Comparison of ENCODE assay signal across 28 cellular contexts in the genomic region with DNA sequence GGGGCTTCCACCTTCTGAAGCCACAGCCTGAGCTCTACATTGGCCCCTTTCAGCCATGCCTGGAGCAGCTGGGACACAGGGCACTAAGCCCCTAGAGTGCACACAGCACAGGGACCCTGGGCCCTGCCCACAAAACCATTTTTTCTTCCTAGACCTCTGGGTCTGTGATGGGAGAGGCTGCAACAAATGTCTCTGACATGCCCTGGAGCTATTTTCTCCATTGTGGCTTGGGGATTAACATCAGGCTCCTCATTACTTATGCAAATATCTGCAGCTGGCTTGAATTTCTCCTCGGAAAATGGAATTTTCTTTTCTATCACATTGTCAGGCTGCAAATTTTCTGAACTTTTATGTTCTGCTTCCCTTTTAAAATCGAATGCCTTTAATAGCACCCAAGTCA.
"Had no signal": no experiment of that assay in that cellular context is flagged by ENCODE, and none has a peak within 500 bp of the region (broad histone marks: within the 10 kb centered on the region; RNA-seq: fewer than 3 reads in every experiment).

No MANE protein-coding gene starts in this region.

- H2AFZ ChIP-seq: hepatocyte had no signal

- DNase-seq: activated CD4-positive, alpha-beta memory T cell treated with anti-CD3 and anti-CD28 coated beads, Interleukin-2, amount 10 ng/mL, durations not matched to agents 7 days and 5 days; activated CD4-positive, alpha-beta T cell treated with anti-CD3 and anti-CD28 coated beads for 1 hour; activated CD4-positive, alpha-beta T cell treated with anti-CD3 and anti-CD28 coated beads for 4 hours; activated CD4-positive, alpha-beta T cell treated with anti-CD3 and anti-CD28 coated beads, Interleukin-2, amount 10 ng/mL, durations not matched to agents 7 days and 5 days; activated CD4-positive, alpha-beta T cell treated with anti-CD3 and anti-CD28 coated beads, Interleukin-2, amount 50 U/mL, for 4 hours; activated CD8-positive, alpha-beta memory T cell treated with anti-CD3 and anti-CD28 coated beads, Interleukin-2, amount 50 U/mL, for 48 hours; activated effector memory CD4-positive, alpha-beta T cell treated with Interleukin-2 at 50 U/mL for 16 hours; activated gamma-delta T cell treated with Interleukin-2 at 50 U/mL for 16 hours; activated naive CD4-positive, alpha-beta T cell treated with anti-CD3 and anti-CD28 coated beads, Interleukin-2, amount 50 U/mL, for 16 hours; activated naive CD4-positive, alpha-beta T cell treated with Interleukin-2 at 50 U/mL for 16 hours; activated T-cell treated with anti-CD3 and anti-CD28 coated beads for 4 hours; activated T-cell treated with anti-CD3 and anti-CD28 coated beads, Interleukin-2, amount 50 U/mL, for 24 hours; adrenal gland; amygdala; aorta; body of pancreas; caudate nucleus; cortex of kidney; effector CD4-positive, alpha-beta T cell; effector memory CD8-positive, alpha-beta T cell; erythroblast; foreskin melanocyte; heart right ventricle; T-helper 2 cell had no signal

- H3K27me3 ChIP-seq: adrenal gland, body of pancreas, esophagus muscularis mucosa, gastroesophageal sphincter, heart right ventricle, hepatocyte had no signal

- H3K4me3 ChIP-seq: adrenal gland, body of pancreas, esophagus muscularis mucosa, gastroesophageal sphincter, heart right ventricle, hepatocyte had no signal

- H3K27ac ChIP-seq: adrenal gland, body of pancreas, esophagus muscularis mucosa, gastroesophageal sphincter, heart right ventricle, hepatocyte had no signal

- H3K4me2 ChIP-seq: hepatocyte had no signal

- H3K4me1 ChIP-seq: adrenal gland, body of pancreas, esophagus muscularis mucosa, gastroesophageal sphincter, heart right ventricle had no signal

- ATAC-seq: activated T-helper 17 cell treated with anti-CD3 and anti-CD28 coated beads, Interleukin-2, amount 50 U/mL, for 72 hours; body of pancreas; effector memory CD8-positive, alpha-beta T cell; gastroesophageal sphincter; heart right ventricle had no signal

- H3K36me3 ChIP-seq: adrenal gland, esophagus muscularis mucosa, gastroesophageal sphincter, heart right ventricle had no signal

- H3K9me3 ChIP-seq: adrenal gland, body of pancreas, esophagus muscularis mucosa, gastroesophageal sphincter had no signal

- H3K79me2 ChIP-seq: hepatocyte had no signal
